1 cellular context compared by ENCODE assay signal in the genomic region with DNA sequence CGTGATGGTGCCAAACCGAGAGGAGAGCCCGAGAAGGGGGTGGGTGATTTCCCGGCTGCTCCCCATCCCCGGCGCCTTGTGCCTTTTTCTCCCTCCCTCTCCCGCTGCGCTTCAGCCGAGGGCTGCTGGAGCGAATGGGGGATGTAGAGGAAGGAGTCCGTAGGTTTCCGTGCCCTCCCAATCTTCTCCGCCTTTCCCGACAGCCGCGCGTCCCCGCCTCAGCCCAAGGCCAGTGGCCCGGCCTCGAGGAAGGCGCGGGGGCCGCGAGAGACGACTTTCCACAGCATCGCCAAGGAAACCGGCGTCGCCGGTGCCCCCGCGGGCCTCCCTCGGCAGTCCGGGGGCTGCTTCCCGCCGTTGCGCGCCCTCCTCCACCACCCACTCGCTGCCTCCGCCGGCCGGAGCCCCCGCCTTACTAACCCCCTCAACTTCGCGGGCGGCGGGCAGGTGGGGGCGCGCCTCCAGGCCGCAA.
TF ChIP-seq lines count a peak whose summit lies in the region.

No MANE protein-coding gene starts in this region.

TF ChIP-seq in K562, 482 proteins besides CTCF, POLR2A, EP300 and RAD21:
- TF ChIP-seq, protein P1, sequence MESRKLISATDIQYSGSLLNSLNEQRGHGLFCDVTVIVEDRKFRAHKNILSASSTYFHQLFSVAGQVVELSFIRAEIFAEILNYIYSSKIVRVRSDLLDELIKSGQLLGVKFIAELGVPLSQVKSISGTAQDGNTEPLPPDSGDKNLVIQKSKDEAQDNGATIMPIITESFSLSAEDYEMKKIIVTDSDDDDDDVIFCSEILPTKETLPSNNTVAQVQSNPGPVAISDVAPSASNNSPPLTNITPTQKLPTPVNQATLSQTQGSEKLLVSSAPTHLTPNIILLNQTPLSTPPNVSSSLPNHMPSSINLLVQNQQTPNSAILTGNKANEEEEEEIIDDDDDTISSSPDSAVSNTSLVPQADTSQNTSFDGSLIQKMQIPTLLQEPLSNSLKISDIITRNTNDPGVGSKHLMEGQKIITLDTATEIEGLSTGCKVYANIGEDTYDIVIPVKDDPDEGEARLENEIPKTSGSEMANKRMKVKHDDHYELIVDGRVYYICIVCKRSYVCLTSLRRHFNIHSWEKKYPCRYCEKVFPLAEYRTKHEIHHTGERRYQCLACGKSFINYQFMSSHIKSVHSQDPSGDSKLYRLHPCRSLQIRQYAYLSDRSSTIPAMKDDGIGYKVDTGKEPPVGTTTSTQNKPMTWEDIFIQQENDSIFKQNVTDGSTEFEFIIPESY (CRISPR knock-in tag; IDR thresholded peaks at IDR 0.05): peak; percentile 36; the same call in 1 of the 2 replicates
- TF ChIP-seq EGR1 (conservative IDR thresholded peaks at IDR 0.05) (peak; percentile 67), SAFB2 (IDR thresholded peaks at IDR 0.05; ENCODE audit: borderline replicate concordance, low read depth, low read length, severe bottlenecking) (no peak), RBFOX2 (IDR thresholded peaks at IDR 0.05; ENCODE audit: low read depth, low read length) (0 out of 2 replicates have a peak, but pooled peaks have one; percentile 21), U2AF2 (optimal IDR thresholded peaks at IDR 0.05; ENCODE audit: low read depth, low read length) (no peak)
- TF ChIP-seq, protein P2, sequence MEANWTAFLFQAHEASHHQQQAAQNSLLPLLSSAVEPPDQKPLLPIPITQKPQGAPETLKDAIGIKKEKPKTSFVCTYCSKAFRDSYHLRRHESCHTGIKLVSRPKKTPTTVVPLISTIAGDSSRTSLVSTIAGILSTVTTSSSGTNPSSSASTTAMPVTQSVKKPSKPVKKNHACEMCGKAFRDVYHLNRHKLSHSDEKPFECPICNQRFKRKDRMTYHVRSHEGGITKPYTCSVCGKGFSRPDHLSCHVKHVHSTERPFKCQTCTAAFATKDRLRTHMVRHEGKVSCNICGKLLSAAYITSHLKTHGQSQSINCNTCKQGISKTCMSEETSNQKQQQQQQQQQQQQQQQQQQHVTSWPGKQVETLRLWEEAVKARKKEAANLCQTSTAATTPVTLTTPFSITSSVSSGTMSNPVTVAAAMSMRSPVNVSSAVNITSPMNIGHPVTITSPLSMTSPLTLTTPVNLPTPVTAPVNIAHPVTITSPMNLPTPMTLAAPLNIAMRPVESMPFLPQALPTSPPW (CRISPR knock-in tag; IDR thresholded peaks at IDR 0.05): no peak
- TF ChIP-seq, protein P3, sequence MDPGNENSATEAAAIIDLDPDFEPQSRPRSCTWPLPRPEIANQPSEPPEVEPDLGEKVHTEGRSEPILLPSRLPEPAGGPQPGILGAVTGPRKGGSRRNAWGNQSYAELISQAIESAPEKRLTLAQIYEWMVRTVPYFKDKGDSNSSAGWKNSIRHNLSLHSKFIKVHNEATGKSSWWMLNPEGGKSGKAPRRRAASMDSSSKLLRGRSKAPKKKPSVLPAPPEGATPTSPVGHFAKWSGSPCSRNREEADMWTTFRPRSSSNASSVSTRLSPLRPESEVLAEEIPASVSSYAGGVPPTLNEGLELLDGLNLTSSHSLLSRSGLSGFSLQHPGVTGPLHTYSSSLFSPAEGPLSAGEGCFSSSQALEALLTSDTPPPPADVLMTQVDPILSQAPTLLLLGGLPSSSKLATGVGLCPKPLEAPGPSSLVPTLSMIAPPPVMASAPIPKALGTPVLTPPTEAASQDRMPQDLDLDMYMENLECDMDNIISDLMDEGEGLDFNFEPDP (CRISPR knock-in tag; IDR thresholded peaks at IDR 0.05): no peak
TF ChIP-seq in K562: peak in this region for 3.
